8 cellular contexts compared by ENCODE assay signal in the genomic region with DNA sequence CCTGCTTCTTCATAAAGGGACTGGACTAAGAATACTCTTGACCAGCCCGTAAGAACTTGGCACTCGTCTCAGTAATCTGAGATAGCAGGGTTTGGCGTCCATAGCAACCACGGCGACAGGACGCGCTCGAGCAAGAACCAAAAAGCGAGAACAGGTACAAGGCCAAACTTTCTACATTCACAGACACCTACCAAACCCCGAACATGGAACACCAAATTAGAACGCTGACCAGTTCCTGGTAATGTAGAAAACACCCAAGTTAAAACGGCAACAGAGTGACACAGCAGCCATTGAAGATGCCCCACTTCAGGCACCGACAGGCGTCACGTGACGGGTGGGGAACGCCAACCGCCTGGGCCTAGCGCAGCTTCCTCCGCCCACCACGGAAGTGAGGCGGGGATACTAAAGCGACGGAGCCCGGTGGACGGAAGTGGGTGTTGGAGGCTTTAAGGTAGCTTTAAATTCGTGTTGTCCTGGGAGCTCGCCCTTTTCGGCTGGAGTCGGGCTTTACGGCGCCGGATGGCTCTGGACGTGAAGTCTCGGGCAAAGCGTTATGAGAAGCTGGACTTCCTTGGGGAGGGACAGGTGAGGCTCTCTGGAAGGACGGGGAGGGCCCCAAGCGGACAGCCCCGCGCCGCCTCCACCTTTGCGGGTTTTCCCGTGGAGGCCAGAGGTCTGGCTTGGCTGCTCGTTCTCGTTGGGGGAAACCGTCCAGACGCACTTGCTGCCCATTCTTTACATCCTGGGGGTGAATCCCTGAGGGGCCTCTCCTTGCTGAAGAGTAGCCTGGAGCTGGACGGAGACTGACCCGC. TPM values are rescaled to one million over a fixed set of nuclear protein-coding genes. Genes with fewer than 3 reads are reported as not detected.
DNase-seq lines count a peak whose midpoint lies in the region; ATAC-seq, FAIRE-seq and TF ChIP-seq lines count a peak whose summit lies in the region.

CDK7 (plus strand) TSS at position 430 of the 812 bp plus-strand sequence; CDS start at position 520, 90 bp downstream.

- FAIRE-seq in pancreas (lab: Jason Lieb, UNC): peak; percentile 68

- DNase-seq in GM12864 (ENCODE audit: low read depth) (peak; percentile 68), NCI-H1417 (lab: John Stamatoyannopoulos, UW) (peak; percentile 82 to 93 (median 86)), SW 1271 (lab: John Stamatoyannopoulos, UW) (peak; percentile 89 to 97), Right ventricle myocardium superior (peak; percentile 97), pancreas (peak; percentile 89 to 95 (median 92)), tibial artery (peak; percentile 94 to 96)
- peak; percentile 85 for DNase-seq in activated naive CD8-positive, alpha-beta T cell treated with anti-CD3 and anti-CD28 coated beads, Interleukin-2, amount 50 U/mL, for 16 hours (ENCODE audit: low read depth, low spot score)

- TF ChIP-seq CTCF in GM12864 (IDR thresholded peaks at IDR 0.05; ENCODE audit: low read depth, low read length, missing control alignments): no peak
- no peak for TF ChIP-seq CTCF in pancreas (IDR thresholded peaks at IDR 0.05)
- no peak for TF ChIP-seq CTCF in tibial artery (IDR thresholded peaks at IDR 0.05)

- peak within 1 kb of the TSS; percentile 79 for H3K4me3 ChIP-seq in GM12864 (ENCODE audit: low read depth, low read length)
- H3K4me3 ChIP-seq in pancreas: peak within 1 kb of the TSS; percentile 70 to 78 (median 75)
- peak within 1 kb of the TSS; percentile 84 to 88 for H3K4me3 ChIP-seq in tibial artery

- H3K36me3 ChIP-seq in pancreas: no peaks in the 10 kb centered on the region
- H3K36me3 ChIP-seq in tibial artery: peaks cover 0 to 14% (median 5%) of the 10 kb centered on the region in 3 donors

- ATAC-seq in HG02759 (IDR thresholded peaks at IDR 0.05; ENCODE audit: unreplicated experiment) (peak; percentile 100), Right ventricle myocardium superior (ENCODE audit: poor library complexity) (peak; percentile 100), pancreas (peak; percentile 99 to 100 (median 100))

- H3K4me1 ChIP-seq in pancreas (peaks cover 0 to 16% (median 15%) of the 10 kb centered on the region in 3 donors), tibial artery (peaks cover 0 to 51% (median 20%) of the 10 kb centered on the region in 4 donors)

- no peaks in the 10 kb centered on the region for H3K27me3 ChIP-seq in pancreas
- H3K27me3 ChIP-seq in tibial artery: no peaks in the 10 kb centered on the region

- peak within 1 kb of the TSS; percentile 65 to 83 (median 76) for H3K27ac ChIP-seq in pancreas
- H3K27ac ChIP-seq in tibial artery: peak within 1 kb of the TSS; percentile 88 to 89

- no peaks in the 10 kb centered on the region for H3K9me3 ChIP-seq in pancreas
- H3K9me3 ChIP-seq in tibial artery: no peaks in the 10 kb centered on the region

- intact Hi-C loops in Right ventricle myocardium superior (cut with DNase I) (no loop called here), pancreas (cut with DNase I) (no loop called here), tibial artery (cut with DNase I; ENCODE audit: low total_unique reads) (loop anchor here (1.0 to 10.0 kb wide), 2 partner anchors 16 to 130 kb away; partner anchors contain the start of genes AK6, RAD17 and TAF9)

- 0% methylated on average over 49 of the region's 49 CpGs for WGBS in pancreas, 2 donors

RNA-seq across cellular contexts. Expression of gene CDK7, which starts in this region (rescaled TPM):
- total RNA-seq in Right ventricle myocardium superior: 14.8 TPM
- total RNA-seq in pancreas: 10 to 100 TPM in 3 of 6 donors, 1 to 10 TPM in 3; 6.2 to 13.6 (median 10.2) TPM
- polyA plus RNA-seq in pancreas: 10 to 100 TPM in 1 of 2 donors, 1 to 10 TPM in 1; 8.9 to 11.4 TPM

Comparison
In these comparisons a context has a peak if more than half of its experiments do, and no peak if none do; other contexts are left out.
1. Peak in every context shown above with its lines: DNase-seq, ATAC-seq, H3K4me3 ChIP-seq and H3K27ac ChIP-seq.